1 cellular context compared by ENCODE assay signal in genomic region chr6:150560004-150560883, GRCh38.
A peak's percentile ranks its signal among the peaks of the same experiment; 100 is the strongest.
TF ChIP-seq lines count a peak whose summit lies in the region.

No MANE protein-coding gene starts in this region.

TF ChIP-seq in K562, 482 proteins besides CTCF, POLR2A, EP300 and RAD21 (continued from another document and continues in another):
- TF ChIP-seq STAT6 (CRISPR knock-in tag; IDR thresholded peaks at IDR 0.05) (no peak), FOXK2 (conservative IDR thresholded peaks at IDR 0.05 in 1 of 2, IDR thresholded peaks at IDR 0.05 in 1 of 2; ENCODE audit: low read depth in 2 of 2) (peak in 1 of 2 experiments; percentile 29; a peak in 1 of 4 replicates), PHF8 (IDR thresholded peaks at IDR 0.05; ENCODE audit: borderline replicate concordance, low read length) (no peak), MYNN (IDR thresholded peaks at IDR 0.05) (0 out of 2 replicates have a peak, but pooled peaks have one; percentile 57), MYNN (CRISPR knock-in tag; IDR thresholded peaks at IDR 0.05) (no peak), MCM7 (IDR thresholded peaks at IDR 0.05) (no peak), CEBPZ (IDR thresholded peaks at IDR 0.05; ENCODE audit: borderline replicate concordance, low read depth, low read length) (no peak), ETV5 (CRISPR knock-in tag; IDR thresholded peaks at IDR 0.05; ENCODE audit: low read depth) (peak; percentile 78), CTBP1 (IDR thresholded peaks at IDR 0.05; ENCODE audit: borderline replicate concordance) (peak; percentile 64; the same call in 1 of the 2 replicates), HNRNPK (IDR thresholded peaks at IDR 0.05; ENCODE audit: low read depth, low read length, poor library complexity, severe bottlenecking) (no peak), JUND (IDR thresholded peaks at IDR 0.05; ENCODE audit: borderline replicate concordance, low read depth, low read length) (peak; percentile 79), JUND (tag; IDR thresholded peaks at IDR 0.05; ENCODE audit: borderline replicate concordance, low read depth, low read length) (peak; percentile 80; the same call in 2 of the 3 replicates), ZBTB11 (CRISPR knock-in tag; IDR thresholded peaks at IDR 0.05) (peak in 1 of 3 experiments; percentile 53; a peak in 2 of 6 replicates), EZH2 (IDR thresholded peaks at IDR 0.05; ENCODE audit: borderline replicate concordance, low read depth, low read length) (no peak), ARHGAP35 (IDR thresholded peaks at IDR 0.05; ENCODE audit: partially characterized antibody) (no peak), BRD4 (IDR thresholded peaks at IDR 0.05) (no peak), CREB3 (tag; conservative IDR thresholded peaks at IDR 0.05; ENCODE audit: low read depth) (no peak), MEF2A (IDR thresholded peaks at IDR 0.05; ENCODE audit: control insufficient read depth, low read depth, low read length) (no peak), ETS1 (conservative IDR thresholded peaks at IDR 0.05; ENCODE audit: control insufficient read depth, low read depth, low read length) (0 out of 2 replicates have a peak, but pooled peaks have one; percentile 51), THAP12 (CRISPR knock-in tag; IDR thresholded peaks at IDR 0.05) (no peak), CBFA2T2 (conservative IDR thresholded peaks at IDR 0.05) (peak; percentile 96), CBX3 (IDR thresholded peaks at IDR 0.05; ENCODE audit: borderline replicate concordance in 1 of 2, low read length in 2 of 2) (peak in 1 of 2 experiments; percentile 69; a peak in 1 of 3 replicates), STAG1 (CRISPR knock-in tag; IDR thresholded peaks at IDR 0.05; ENCODE audit: borderline replicate concordance) (no peak), KLF16 (IDR thresholded peaks at IDR 0.05) (peak; percentile 87; the same call in 1 of the 2 replicates), MYC (IDR thresholded peaks at IDR 0.05; ENCODE audit: low read depth, low read length) (peak; percentile 50; the same call in 1 of the 2 replicates), MYC (CRISPR knock-in tag; IDR thresholded peaks at IDR 0.05; ENCODE audit: borderline replicate concordance, low read depth) (no peak), TAL1 (IDR thresholded peaks at IDR 0.05) (peak; percentile 97), HES1 (IDR thresholded peaks at IDR 0.05; ENCODE audit: low read depth) (peak; percentile 34; the same call in 1 of the 2 replicates), CBFA2T3 (IDR thresholded peaks at IDR 0.05) (peak; percentile 97), HDAC1 (IDR thresholded peaks at IDR 0.05) (peak in 1 of 2 experiments; percentile 51; a peak in 1 of 4 replicates), TAF9B (IDR thresholded peaks at IDR 0.05; ENCODE audit: partially characterized antibody) (peak; percentile 41), RFX1 (IDR thresholded peaks at IDR 0.05) (no peak), MLLT1 (IDR thresholded peaks at IDR 0.05) (peak in 1 of 2 experiments; percentile 62; a peak in 1 of 4 replicates), THRB (CRISPR knock-in tag; conservative IDR thresholded peaks at IDR 0.05) (no peak; the same call in 1 of the 2 replicates), ZNF639 (CRISPR knock-in tag; conservative IDR thresholded peaks at IDR 0.05 in 1 of 2, IDR thresholded peaks at IDR 0.05 in 1 of 2) (no peak), RNF2 (IDR thresholded peaks at IDR 0.05) (peak; percentile 74; the same call in 1 of the 2 replicates), USF1 (CRISPR knock-in tag; IDR thresholded peaks at IDR 0.05) (peak; percentile 38; the same call in 1 of the 2 replicates), MAX (CRISPR knock-in tag; IDR thresholded peaks at IDR 0.05) (peak; percentile 33; the same call in 1 of the 2 replicates)
